Comparison of ENCODE assay signal across 12 cellular contexts in the genomic region with DNA sequence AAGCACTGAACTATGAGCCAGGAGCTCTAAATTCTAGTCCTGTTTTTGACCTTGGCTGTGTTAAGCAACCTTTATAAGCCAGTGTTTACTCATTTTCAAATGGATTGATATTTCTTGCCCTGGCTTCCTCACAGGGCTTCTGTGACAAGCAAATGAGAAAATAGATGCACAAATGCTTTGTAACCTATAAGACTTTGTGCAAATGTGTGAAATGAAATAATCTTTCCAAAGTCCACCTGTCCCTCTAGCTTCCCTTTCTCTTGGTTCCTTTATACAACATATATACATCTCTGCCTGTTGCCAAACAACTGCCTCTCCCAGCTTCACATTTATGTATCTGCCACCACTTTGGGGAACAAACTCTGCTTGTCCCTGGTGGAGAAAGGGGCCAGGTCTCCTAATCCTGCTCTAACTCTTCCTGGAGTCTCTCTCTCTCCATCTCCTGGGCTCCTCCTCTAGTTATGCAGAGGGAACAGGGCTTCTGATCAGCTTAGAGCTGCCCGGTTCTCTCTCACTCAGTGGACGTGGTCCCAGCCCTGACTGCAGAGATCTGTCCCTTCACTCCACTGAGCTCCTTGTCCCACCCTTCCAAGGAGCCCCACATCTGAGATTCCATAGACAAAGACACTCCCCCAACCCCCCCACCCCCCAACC. TPM values are rescaled to one million over a fixed set of nuclear protein-coding genes. Genes with fewer than 3 reads are reported as not detected.
DNase-seq lines count a peak whose midpoint lies in the region; ATAC-seq and TF ChIP-seq lines count a peak whose summit lies in the region.
"Had no signal": no experiment of that assay in that cellular context is flagged by ENCODE, and none has a peak within 500 bp of the region (broad histone marks: within the 10 kb centered on the region; RNA-seq: fewer than 3 reads in every experiment).

No MANE protein-coding gene starts in this region.

- H3K27me3 ChIP-seq in Peyer's patch: no peaks in the 10 kb centered on the region

- H3K4me3 Mint-ChIP-seq in Calu3 (ENCODE audit: low read depth, unreplicated experiment): peak overlapping the region; percentile 12
- no peak overlapping the region for H3K4me3 Mint-ChIP-seq in nephron

- H3K36me3 ChIP-seq in Peyer's patch: no peaks in the 10 kb centered on the region

- H3K27me3 Mint-ChIP-seq in Calu3 (ENCODE audit: unreplicated experiment) (no peaks in the 10 kb centered on the region), nephron (ENCODE audit: low read depth) (no peaks in the 10 kb centered on the region)

- H3K27ac ChIP-seq in Peyer's patch: peak overlapping the region in 3 of 4 donors; percentile 78 to 97 (median 88)

- H3K4me1 Mint-ChIP-seq in Calu3 (ENCODE audit: low read depth, unreplicated experiment) (peaks cover 48% of the 10 kb centered on the region), nephron (peaks cover 10% of the 10 kb centered on the region)

- BruUV-seq in Calu3 (replicated peaks; lab: Mats Ljungman, UMichigan): TSS peak; percentile 98

- H3K4me1 ChIP-seq in Peyer's patch: peaks cover 0 to 34% (median 0%) of the 10 kb centered on the region in 4 donors

- no peaks in the 10 kb centered on the region for H3K9me3 ChIP-seq in Peyer's patch

- TF ChIP-seq POLR2A in Peyer's patch (IDR thresholded peaks at IDR 0.05): no peak

- CTCF ChIA-PET in Calu3 (lab: Charles Lee): interaction anchor here (0.6 to 1.6 kb wide), 15 partner anchors 10 to 1436 kb away, joined by 3 to 17 read pairs (median 4); a partner anchor contains a TSS

- TF ChIP-seq CTCF in Calu3 (IDR thresholded peaks at IDR 0.05; ENCODE audit: unreplicated experiment): no peak
- TF ChIP-seq CTCF in Peyer's patch (IDR thresholded peaks at IDR 0.05): peak in 1 of 6 experiments; percentile 20
- no peak for TF ChIP-seq CTCF in nephron (IDR thresholded peaks at IDR 0.05; ENCODE audit: unreplicated experiment in 3 of 3)

- DNase-seq in Calu3 (no peak), Peyer's patch (no peak), NCI-H1694 (lab: John Stamatoyannopoulos, UW) (no peak), NCI-H2081 (lab: John Stamatoyannopoulos, UW) (no peak)
- DNase-seq: activated CD4-positive, alpha-beta T cell treated with anti-CD3 and anti-CD28 coated beads for 4 hours; AML-193; NCI-H187 had no signal

- H3K9me3 Mint-ChIP-seq in Calu3 (ENCODE audit: low read depth, unreplicated experiment): peaks cover 2% of the 10 kb centered on the region
- peaks cover 8% of the 10 kb centered on the region for H3K9me3 Mint-ChIP-seq in nephron
- H3K9me3 Mint-ChIP-seq: activated naive CD4-positive, alpha-beta T cell treated with anti-CD3 and anti-CD28 coated beads, Interleukin-2, amount 50 U/mL, for 72 hours had no signal

- H3K27ac Mint-ChIP-seq in Calu3 (ENCODE audit: unreplicated experiment) (peak overlapping the region; percentile 98), nephron (peak overlapping the region in 2 of 3 experiments; percentile 12 to 70)
- H3K27ac Mint-ChIP-seq: activated naive CD4-positive, alpha-beta T cell treated with anti-CD3 and anti-CD28 coated beads, Interleukin-2, amount 50 U/mL, for 72 hours had no signal

- intact Hi-C loops in Calu3 (cut with micrococcal nuclease; ENCODE audit: unreplicated experiment): no loop called here

- peak; percentile 53 for ATAC-seq in esophagus mucosa
- no peak for ATAC-seq in GM18907 (IDR thresholded peaks at IDR 0.05; ENCODE audit: unreplicated experiment)
- ATAC-seq in GM18511 (IDR thresholded peaks at IDR 0.05; ENCODE audit: unreplicated experiment): no peak
- ATAC-seq: activated naive CD4-positive, alpha-beta T cell treated with anti-CD3 and anti-CD28 coated beads, Interleukin-2, amount 50 U/mL, for 72 hours had no signal

- H3K36me3 Mint-ChIP-seq in Calu3 (ENCODE audit: insufficient read depth, unreplicated experiment) (peaks cover 16% of the 10 kb centered on the region), nephron (ENCODE audit: low read depth) (peaks cover 2% of the 10 kb centered on the region)
- H3K36me3 Mint-ChIP-seq: activated naive CD4-positive, alpha-beta T cell treated with anti-CD3 and anti-CD28 coated beads, Interleukin-2, amount 50 U/mL, for 72 hours had no signal

- H3K4me3 ChIP-seq in Peyer's patch: peak overlapping the region in 1 of 4 donors; percentile 4

RNA-seq across cellular contexts. Expression of a gene that starts 15.8 kb away (rescaled TPM):
- total RNA-seq in Calu3 (2022) (25.1 and 32.3 TPM in 2 replicates), Peyer's patch (100 to 1,000 TPM; 145 to 543 (median 176) TPM), esophagus mucosa (21.1 TPM)
- total RNA-seq: activated naive CD4-positive, alpha-beta T cell treated with anti-CD3 and anti-CD28 coated beads, Interleukin-2, amount 50 U/mL, for 72 hours had no signal

RNA-seq across cellular contexts. Expression of a gene that starts 47.2 kb away (rescaled TPM):
- total RNA-seq in Calu3 (2022): 76.7 and 79.3 TPM in 2 replicates
- total RNA-seq in Peyer's patch: 100 to 1,000 TPM in 3 of 4 donors, 10 to 100 TPM in 1; 90.8 to 547 (median 393) TPM
- total RNA-seq in esophagus mucosa: 99.3 TPM
